15 cellular contexts compared by ENCODE assay signal in the genomic region with DNA sequence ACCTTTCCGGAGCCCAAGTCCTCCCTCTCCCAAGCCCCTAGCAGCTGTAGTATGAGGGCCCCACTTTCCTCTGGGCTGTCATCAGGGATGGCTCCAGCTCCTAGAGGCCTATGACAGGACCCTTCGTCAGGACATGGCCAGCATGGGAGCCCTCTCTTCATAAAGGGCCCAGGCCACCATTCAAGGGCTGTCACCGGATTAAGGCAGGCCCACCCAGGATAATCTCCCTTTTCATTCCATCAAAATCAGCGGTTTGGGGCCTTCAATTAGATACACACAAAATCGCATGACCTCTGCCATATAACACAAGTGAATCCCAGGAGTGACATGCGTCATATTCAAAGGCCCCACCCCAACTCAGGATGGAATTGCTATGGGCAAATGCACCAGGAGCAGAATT. TPM values are rescaled to one million over a fixed set of nuclear protein-coding genes. Genes with fewer than 3 reads are reported as not detected.
DNase-seq lines count a peak whose midpoint lies in the region; ATAC-seq and TF ChIP-seq lines count a peak whose summit lies in the region.
"Had no signal": no experiment of that assay in that cellular context is flagged by ENCODE, and none has a peak within 500 bp of the region (broad histone marks: within the 10 kb centered on the region; RNA-seq: fewer than 3 reads in every experiment).

No MANE protein-coding gene starts in this region.

- no peak overlapping the region for H2BK120ac ChIP-seq in neuronal stem cell (ENCODE audit: low read depth, low read length)

- H3K9me3 ChIP-seq in left ventricle myocardium inferior (replicated peaks) (no peaks in the 10 kb centered on the region), heart right ventricle (no peaks in the 10 kb centered on the region), KOPT-K1 (ENCODE audit: insufficient read depth, low read length, poor library complexity, severe bottlenecking) (no peaks in the 10 kb centered on the region), neuronal stem cell (replicated peaks in 1 of 2; ENCODE audit: control insufficient read depth in 2 of 2, insufficient read depth in 1 of 2, low read depth in 1 of 2, low read length in 2 of 2) (peaks cover 0 to 2% of the 10 kb centered on the region in 2 donors)
- H3K9me3 ChIP-seq: A549, Caco-2 had no signal

- no peak overlapping the region for H2BK15ac ChIP-seq in neuronal stem cell (ENCODE audit: low read length)

- no peak for TF ChIP-seq CTCF in left ventricle myocardium inferior (IDR thresholded peaks at IDR 0.05; ENCODE audit: borderline replicate concordance)
- TF ChIP-seq CTCF in heart right ventricle (IDR thresholded peaks at IDR 0.05): no peak

- H2AFZ ChIP-seq in neuronal stem cell (ENCODE audit: low read length): peak overlapping the region; percentile 11

- no peak overlapping the region for H3K9ac ChIP-seq in neuronal stem cell (ENCODE audit: low read depth, low read length, poor library complexity)

- H3K27ac ChIP-seq in left ventricle myocardium inferior (replicated peaks): peak overlapping the region; percentile 55
- peak overlapping the region in 1 of 10 donors; percentile 53 for H3K27ac ChIP-seq in heart right ventricle
- peak overlapping the region; percentile 69 for H3K27ac ChIP-seq in KOPT-K1 (ENCODE audit: low read depth, low read length, poor library complexity, severe bottlenecking)
- H3K27ac ChIP-seq in neuronal stem cell (replicated peaks; ENCODE audit: low read length): no peak overlapping the region
- H3K27ac ChIP-seq: A549 had no signal

- H3K23ac ChIP-seq in neuronal stem cell (ENCODE audit: low read depth, low read length, poor library complexity): no peak overlapping the region

- DNase-seq in left ventricle myocardium inferior (no peak), heart right ventricle (no peak), neuronal stem cell (ENCODE audit: low spot score) (no peak)
- DNase-seq: Caco-2; CD8-positive, alpha-beta memory T cell; HCEC 1CT had no signal

- intact Hi-C loops in left ventricle myocardium inferior (cut with micrococcal nuclease): no loop called here
- intact Hi-C loops in heart right ventricle (cut with DNase I): no loop called here

- no peak overlapping the region for H3K18ac ChIP-seq in neuronal stem cell (ENCODE audit: low read length)

- H4K8ac ChIP-seq in neuronal stem cell (ENCODE audit: low read depth, low read length): no peak overlapping the region

- H2BK12ac ChIP-seq in neuronal stem cell (ENCODE audit: low read length): no peak overlapping the region

- H3K4me1 ChIP-seq in left ventricle myocardium inferior (peaks cover 12% of the 10 kb centered on the region), heart right ventricle (peaks cover 0 to 12% (median 7%) of the 10 kb centered on the region in 9 donors), neuronal stem cell (ENCODE audit: control insufficient read depth in 2 of 2, insufficient read depth in 1 of 2, low read depth in 1 of 2, low read length in 2 of 2) (peaks cover 0 to 3% of the 10 kb centered on the region in 2 donors)
- H3K4me1 ChIP-seq: A549, Caco-2 had no signal

- H3K14ac ChIP-seq in neuronal stem cell (ENCODE audit: low read length): no peak overlapping the region

- no peak overlapping the region for H3K4me2 ChIP-seq in neuronal stem cell (ENCODE audit: insufficient read depth, low read length, poor library complexity, severe bottlenecking)
- H3K4me2 ChIP-seq: A549 had no signal

- 72 to 75% methylated on average over 6 of the region's 6 CpGs for WGBS in heart right ventricle, 2 donors
- no CpG with 5 or more reads among the region's 6 CpGs for WGBS in neuronal stem cell (ENCODE audit: extremely low coverage in 2 of 2, insufficient read length in 2 of 2, insufficient replicate concordance in 1 of 2), 2 donors

- no peak overlapping the region for H2BK5ac ChIP-seq in neuronal stem cell (ENCODE audit: low read length)

- no peak overlapping the region for H4K91ac ChIP-seq in neuronal stem cell (ENCODE audit: low read depth, low read length, poor library complexity)

- H3K27me3 ChIP-seq in left ventricle myocardium inferior (ENCODE audit: low read depth): peaks cover under 1% of the 10 kb centered on the region
- no peaks in the 10 kb centered on the region for H3K27me3 ChIP-seq in heart right ventricle
- peaks cover 0 to 5% (median 0%) of the 10 kb centered on the region in 3 experiments for H3K27me3 ChIP-seq in neuronal stem cell (ENCODE audit: control insufficient read depth in 3 of 3, insufficient read depth in 3 of 3, low read depth in 1 of 3, low read length in 3 of 3)

- H3K36me3 ChIP-seq in left ventricle myocardium inferior (no peaks in the 10 kb centered on the region), heart right ventricle (no peaks in the 10 kb centered on the region), KOPT-K1 (ENCODE audit: insufficient read depth, low read length) (no peaks in the 10 kb centered on the region), neuronal stem cell (replicated peaks in 1 of 2; ENCODE audit: control insufficient read depth in 2 of 2, insufficient read depth in 2 of 2, low read length in 2 of 2) (no peaks in the 10 kb centered on the region)

- no peaks in the 10 kb centered on the region for H3K79me1 ChIP-seq in neuronal stem cell (ENCODE audit: low read depth, low read length)

- ATAC-seq in heart right ventricle (no peak), HG02938 (IDR thresholded peaks at IDR 0.05; ENCODE audit: unreplicated experiment) (no peak), GM18868 (IDR thresholded peaks at IDR 0.05; ENCODE audit: unreplicated experiment) (no peak)
- ATAC-seq: A549 had no signal

- H2AK5ac ChIP-seq in neuronal stem cell (ENCODE audit: low read depth, low read length): no peak overlapping the region

- H3K4ac ChIP-seq in neuronal stem cell (ENCODE audit: low read length): no peak overlapping the region

- H3K4me3 ChIP-seq in left ventricle myocardium inferior (no peak overlapping the region), heart right ventricle (no peak overlapping the region), neuronal stem cell (ENCODE audit: low read length in 2 of 2) (no peak overlapping the region)
- H3K4me3 ChIP-seq: A549 had no signal

RNA-seq across cellular contexts. Expression of a gene that starts 12.2 kb away (rescaled TPM):
- total RNA-seq in left ventricle myocardium inferior: 0.22 TPM
- 1 to 10 TPM in 2 of 10 donors, under 1 TPM in 8; 0.10 to 1.6 (median 0.36) TPM for total RNA-seq in heart right ventricle
- under 1 TPM; 0.37 to 0.52 TPM for polyA plus RNA-seq in heart right ventricle
- 1.3 TPM for polyA plus RNA-seq in neuronal stem cell (2013, experiment 1 of 2)
- polyA plus RNA-seq in neuronal stem cell (2013, experiment 2 of 2): 1.5 TPM
- total RNA-seq: Caco-2, H4 had no signal
- polyA plus RNA-seq: BJ, CD14-positive monocyte had no signal

RNA-seq across cellular contexts. Expression of a gene that starts 34.4 kb away (rescaled TPM):
- total RNA-seq in left ventricle myocardium inferior (not detected), heart right ventricle (not detected)
- not detected for polyA plus RNA-seq in heart right ventricle
- polyA plus RNA-seq in neuronal stem cell (2013, experiment 1 of 2): not detected
- polyA plus RNA-seq in neuronal stem cell (2013, experiment 2 of 2): not detected
- total RNA-seq: Caco-2; CD8-positive, alpha-beta memory T cell; Daoy; H4 had no signal
- polyA plus RNA-seq: A549; AG04450; BJ; CD14-positive monocyte; CD8-positive, alpha-beta memory T cell had no signal
